Comparison of ENCODE assay signal across 13 cellular contexts in genomic region chr11:82895437-82896091, GRCh38. TPM values are rescaled to one million over a fixed set of nuclear protein-coding genes. Genes with fewer than 3 reads are reported as not detected.
A peak's percentile ranks its signal among the peaks of the same experiment; 100 is the strongest.
DNase-seq lines count a peak whose midpoint lies in the region; ATAC-seq and TF ChIP-seq lines count a peak whose summit lies in the region.
"Had no signal": no experiment of that assay in that cellular context is flagged by ENCODE, and none has a peak within 500 bp of the region (broad histone marks: within the 10 kb centered on the region; RNA-seq: fewer than 3 reads in every experiment).

No MANE protein-coding gene starts in this region.

- H3K27ac Mint-ChIP-seq in dendritic cell treated with granulocyte-macrophage colony-stimulating factor and Interleukin-4, amounts not matched to agents 40 ng/mL and 50 ng/mL, for 4 days: peak overlapping the region; percentile 70
- H3K27ac Mint-ChIP-seq in osteocyte (ENCODE audit: unreplicated experiment): no peak overlapping the region
- H3K27ac Mint-ChIP-seq in nephron progenitor cell: no peak overlapping the region
- H3K27ac Mint-ChIP-seq: activated naive CD4-positive, alpha-beta T cell treated with anti-CD3 and anti-CD28 coated beads, Interleukin-2, amount 50 U/mL, for 24 hours; CD4-positive, alpha-beta T cell; natural killer cell had no signal

- no peak overlapping the region for H3K4me3 ChIP-seq in mucosa of descending colon
- H3K4me3 ChIP-seq: thoracic aorta had no signal

- peaks cover 24% of the 10 kb centered on the region for H3K36me3 Mint-ChIP-seq in dendritic cell treated with granulocyte-macrophage colony-stimulating factor and Interleukin-4, amounts not matched to agents 40 ng/mL and 50 ng/mL, for 4 days (ENCODE audit: low read depth)
- no peaks in the 10 kb centered on the region for H3K36me3 Mint-ChIP-seq in osteocyte (ENCODE audit: unreplicated experiment)
- H3K36me3 Mint-ChIP-seq in nephron progenitor cell (ENCODE audit: low read depth): peaks cover 9% of the 10 kb centered on the region
- H3K36me3 Mint-ChIP-seq: natural killer cell had no signal

- DNase-seq in GM13976 (ENCODE audit: low spot score) (peak; percentile 46), osteocyte (ENCODE audit: extremely low spot score, unreplicated experiment) (no peak), mucosa of descending colon (no peak), nephron progenitor cell (no peak)
- DNase-seq: CD4-positive, alpha-beta T cell; effector memory CD4-positive, alpha-beta T cell; natural killer cell had no signal

- H3K27me3 Mint-ChIP-seq in dendritic cell treated with granulocyte-macrophage colony-stimulating factor and Interleukin-4, amounts not matched to agents 40 ng/mL and 50 ng/mL, for 4 days: no peaks in the 10 kb centered on the region
- H3K27me3 Mint-ChIP-seq in osteocyte (ENCODE audit: unreplicated experiment) (no peaks in the 10 kb centered on the region), nephron progenitor cell (ENCODE audit: low read depth, poor library complexity) (no peaks in the 10 kb centered on the region)
- H3K27me3 Mint-ChIP-seq: activated naive CD4-positive, alpha-beta T cell treated with anti-CD3 and anti-CD28 coated beads, Interleukin-2, amount 50 U/mL, for 24 hours; CD4-positive, alpha-beta T cell had no signal

- TF ChIP-seq CTCF in GM13976 (IDR thresholded peaks at IDR 0.05; ENCODE audit: borderline replicate concordance, control extremely low read depth, extremely low read depth, insufficient read depth, missing control alignments) (no peak), osteocyte (IDR thresholded peaks at IDR 0.05) (no peak), mucosa of descending colon (IDR thresholded peaks at IDR 0.05) (no peak), nephron progenitor cell (IDR thresholded peaks at IDR 0.05) (no peak)

- no peaks in the 10 kb centered on the region for H3K9me3 Mint-ChIP-seq in dendritic cell treated with granulocyte-macrophage colony-stimulating factor and Interleukin-4, amounts not matched to agents 40 ng/mL and 50 ng/mL, for 4 days
- H3K9me3 Mint-ChIP-seq in osteocyte (ENCODE audit: unreplicated experiment): no peaks in the 10 kb centered on the region
- H3K9me3 Mint-ChIP-seq in nephron progenitor cell: no peaks in the 10 kb centered on the region
- H3K9me3 Mint-ChIP-seq: activated naive CD4-positive, alpha-beta T cell treated with anti-CD3 and anti-CD28 coated beads, Interleukin-2, amount 50 U/mL, for 24 hours; CD4-positive, alpha-beta T cell; natural killer cell had no signal

- H3K4me3 Mint-ChIP-seq in dendritic cell treated with granulocyte-macrophage colony-stimulating factor and Interleukin-4, amounts not matched to agents 40 ng/mL and 50 ng/mL, for 4 days: peak overlapping the region; percentile 32
- H3K4me3 Mint-ChIP-seq in osteocyte (ENCODE audit: unreplicated experiment) (no peak overlapping the region), nephron progenitor cell (no peak overlapping the region)
- H3K4me3 Mint-ChIP-seq: activated naive CD4-positive, alpha-beta T cell treated with anti-CD3 and anti-CD28 coated beads, Interleukin-2, amount 50 U/mL, for 24 hours; CD4-positive, alpha-beta T cell; natural killer cell had no signal

- intact Hi-C loops in dendritic cell treated with granulocyte-macrophage colony-stimulating factor and Interleukin-4, amounts not matched to agents 40 ng/mL and 50 ng/mL, for 4 days (cut with micrococcal nuclease): no loop called here
- intact Hi-C loops in mucosa of descending colon (cut with DNase I, micrococcal nuclease): no loop called here

- no peaks in the 10 kb centered on the region for H3K4me1 ChIP-seq in mucosa of descending colon (ENCODE audit: low read depth)

- ATAC-seq in GM21528 (IDR thresholded peaks at IDR 0.05; ENCODE audit: low FRiP score, unreplicated experiment) (peak; percentile 38), HG03565 (IDR thresholded peaks at IDR 0.05; ENCODE audit: unreplicated experiment) (peak; percentile 38), HG02571 (IDR thresholded peaks at IDR 0.05; ENCODE audit: unreplicated experiment) (no peak), mucosa of descending colon (no peak)
- ATAC-seq: natural killer cell had no signal

- in situ Hi-C loops in GM13976 (cut with MboI; ENCODE audit: low sequenced_read_pairs, unreplicated experiment): no loop called here

- no peaks in the 10 kb centered on the region for H3K36me3 ChIP-seq in mucosa of descending colon (ENCODE audit: low read depth)
- H3K36me3 ChIP-seq: thoracic aorta had no signal

- no peaks in the 10 kb centered on the region for H3K9me3 ChIP-seq in mucosa of descending colon
- H3K9me3 ChIP-seq: thoracic aorta had no signal

- peaks cover 51% of the 10 kb centered on the region for H3K4me1 Mint-ChIP-seq in dendritic cell treated with granulocyte-macrophage colony-stimulating factor and Interleukin-4, amounts not matched to agents 40 ng/mL and 50 ng/mL, for 4 days (ENCODE audit: low read depth)
- H3K4me1 Mint-ChIP-seq in osteocyte (ENCODE audit: unreplicated experiment) (peaks cover 10% of the 10 kb centered on the region), nephron progenitor cell (peaks cover 27% of the 10 kb centered on the region)

RNA-seq across cellular contexts. Expression of gene PRCP, which starts 4.7 kb away (rescaled TPM):
- total RNA-seq in osteocyte (55.5 and 64.5 TPM in 2 replicates), mucosa of descending colon (10 to 100 TPM; 29.6 to 35.6 (median 30.8) TPM)

RNA-seq across cellular contexts. Expression of gene DDIAS, which starts 6.0 kb away (rescaled TPM):
- total RNA-seq in osteocyte (2.5 and 2.9 TPM in 2 replicates), mucosa of descending colon (1 to 10 TPM in 2 of 3 donors, under 1 TPM in 1; 0.87 to 4.4 (median 1.2) TPM)

Comparison
In these comparisons a context has a peak if more than half of its experiments do, and no peak if none do; other contexts are left out.
1. ATAC-seq: peak in GM21528 (single experiment) and HG03565 (single experiment); none in HG02571 (single experiment) and mucosa of descending colon (single experiment).